ENCODE assay signal across 8 cellular contexts in the genomic region with DNA sequence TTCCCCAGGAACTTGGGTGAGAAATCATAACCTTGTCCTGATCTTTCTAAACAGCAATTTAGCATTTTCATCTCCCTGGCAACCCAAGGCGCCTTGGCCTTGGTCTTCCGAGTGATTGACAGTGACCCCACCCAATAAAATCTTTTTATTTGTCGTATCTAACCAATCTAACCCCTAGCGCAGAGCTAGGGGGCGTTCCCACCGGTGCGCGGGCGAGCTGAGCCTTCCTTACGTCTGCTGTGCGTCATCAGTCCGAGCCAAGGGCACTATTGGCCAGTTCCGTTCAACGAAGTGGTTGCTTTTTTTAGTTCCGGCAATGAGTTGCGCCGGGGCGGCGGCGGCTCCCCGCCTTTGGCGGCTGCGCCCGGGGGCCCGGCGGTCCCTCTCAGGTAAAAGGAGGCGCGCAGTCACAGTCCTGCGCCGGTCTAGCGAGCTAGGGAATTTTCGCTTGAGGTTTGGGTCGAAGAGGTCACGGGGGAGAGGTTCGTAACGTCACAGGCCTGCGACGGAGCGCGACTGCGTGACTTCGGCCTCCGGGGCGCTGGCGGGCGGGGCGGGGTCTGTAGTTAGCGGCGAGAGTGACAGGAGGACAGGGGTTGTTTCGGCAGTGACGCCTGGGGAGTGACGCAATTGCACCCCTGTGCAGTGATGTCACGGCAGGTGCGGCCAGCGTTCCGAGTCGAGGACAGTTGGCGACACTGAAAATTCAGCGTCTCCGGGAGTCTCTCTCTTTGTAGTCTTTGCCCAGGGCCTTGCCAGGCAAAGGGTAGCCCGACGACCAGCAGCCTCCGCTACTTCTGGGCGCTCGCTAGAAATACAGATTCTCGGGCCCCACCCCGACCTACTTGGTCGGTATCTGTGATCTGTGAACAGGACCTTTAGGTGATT. TPM values are rescaled to one million over a fixed set of nuclear protein-coding genes. Genes with fewer than 3 reads are reported as not detected.
A peak's percentile ranks its signal among the peaks of the same experiment; 100 is the strongest.
DNase-seq lines count a peak whose midpoint lies in the region; ATAC-seq, FAIRE-seq and TF ChIP-seq lines count a peak whose summit lies in the region.

Gene COQ7 (plus strand): TSS at position 266 of the 888 bp plus-strand sequence. CDS start 51 bp downstream, at position 317.

- peaks cover 9% of the 10 kb centered on the region for H3K4me1 Mint-ChIP-seq in T-helper 2 cell treated with Interferon-gamma antibody and Interleukin-4, amounts not matched to agents 5 μg/mL and 100 μg/mL, for 36 hours (ENCODE audit: low read depth)

- WGBS in psoas muscle, 3 donors: 0% methylated on average over 64 to 68 of the region's 68 CpGs

- H3K36me3 Mint-ChIP-seq in T-helper 2 cell treated with Interferon-gamma antibody and Interleukin-4, amounts not matched to agents 5 μg/mL and 100 μg/mL, for 36 hours (ENCODE audit: low read depth): peaks cover 2% of the 10 kb centered on the region

- peaks cover 0 to 14% of the 10 kb centered on the region in 2 donors for H3K4me1 ChIP-seq in ascending aorta
- H3K4me1 ChIP-seq in right atrium auricular region: peaks cover 0 to 12% of the 10 kb centered on the region in 2 donors
- H3K4me1 ChIP-seq in psoas muscle: peaks cover 19% of the 10 kb centered on the region

- ATAC-seq in GM18502 (IDR thresholded peaks at IDR 0.05; ENCODE audit: poor library complexity, unreplicated experiment): peak; percentile 91
- ATAC-seq in HG02970 (IDR thresholded peaks at IDR 0.05; ENCODE audit: low FRiP score, unreplicated experiment): peak; percentile 91
- ATAC-seq in psoas muscle: peak; percentile 96 to 99 (median 96)

- H3K27me3 ChIP-seq in ascending aorta (no peaks in the 10 kb centered on the region), right atrium auricular region (no peaks in the 10 kb centered on the region), psoas muscle (ENCODE audit: insufficient read depth in 3 of 3, low read length in 2 of 3) (no peaks in the 10 kb centered on the region)

- H3K27ac ChIP-seq in ascending aorta (peak within 1 kb of the TSS; percentile 96 to 99), right atrium auricular region (peak within 1 kb of the TSS; percentile 99), psoas muscle (peak within 1 kb of the TSS; percentile 100)

- TF ChIP-seq CTCF in ascending aorta (IDR thresholded peaks at IDR 0.05) (no peak), right atrium auricular region (IDR thresholded peaks at IDR 0.05) (no peak), psoas muscle (IDR thresholded peaks at IDR 0.05) (no peak)

- peak; percentile 99 for DNase-seq in NCI-H1930 (lab: John Stamatoyannopoulos, UW)
- DNase-seq in T-helper 2 cell treated with Interferon-gamma antibody and Interleukin-4, amounts not matched to agents 5 μg/mL and 100 μg/mL, for 36 hours (ENCODE audit: low spot score): peak; percentile 98
- DNase-seq in ascending aorta (ENCODE audit: low spot score in 2 of 2): peak; percentile 97 to 99
- peak; percentile 99 for DNase-seq in right atrium auricular region (ENCODE audit: low spot score)
- DNase-seq in psoas muscle: peak; percentile 99
- peak; percentile 96 for DNase-seq in urothelium cell line (ENCODE audit: low spot score)

- H3K36me3 ChIP-seq in ascending aorta: peaks cover 2 to 7% of the 10 kb centered on the region in 2 donors
- no peaks in the 10 kb centered on the region for H3K36me3 ChIP-seq in right atrium auricular region
- H3K36me3 ChIP-seq in psoas muscle (ENCODE audit: insufficient read depth in 1 of 2, low read depth in 1 of 2): peaks cover 0 to 8% of the 10 kb centered on the region in 2 donors

- no peaks in the 10 kb centered on the region for H3K9me3 Mint-ChIP-seq in T-helper 2 cell treated with Interferon-gamma antibody and Interleukin-4, amounts not matched to agents 5 μg/mL and 100 μg/mL, for 36 hours

- H3K27ac Mint-ChIP-seq in T-helper 2 cell treated with Interferon-gamma antibody and Interleukin-4, amounts not matched to agents 5 μg/mL and 100 μg/mL, for 36 hours: peak within 1 kb of the TSS; percentile 98

- intact Hi-C loops in ascending aorta (cut with DNase I) (loop anchor here (1.0 to 5.0 kb wide), 5 partner anchors 46 to 650 kb away; partner anchors contain the start of genes ARL6IP1, CCP110, GDE1 and IQCK), psoas muscle (cut with DNase I) (no loop called here)

- H3K27me3 Mint-ChIP-seq in T-helper 2 cell treated with Interferon-gamma antibody and Interleukin-4, amounts not matched to agents 5 μg/mL and 100 μg/mL, for 36 hours (ENCODE audit: low read depth): peaks cover 6% of the 10 kb centered on the region

- FAIRE-seq in urothelium cell line (lab: Jason Lieb, UNC): no peak

- H3K4me3 ChIP-seq in ascending aorta: peak within 1 kb of the TSS; percentile 71 to 85
- peak within 1 kb of the TSS; percentile 71 to 87 for H3K4me3 ChIP-seq in right atrium auricular region
- H3K4me3 ChIP-seq in psoas muscle: peak within 1 kb of the TSS; percentile 88

- H3K4me3 Mint-ChIP-seq in T-helper 2 cell treated with Interferon-gamma antibody and Interleukin-4, amounts not matched to agents 5 μg/mL and 100 μg/mL, for 36 hours: peak within 1 kb of the TSS; percentile 92

- H3K9me3 ChIP-seq in ascending aorta (no peaks in the 10 kb centered on the region), right atrium auricular region (no peaks in the 10 kb centered on the region), psoas muscle (no peaks in the 10 kb centered on the region)

RNA-seq across cellular contexts. Expression of gene COQ7, which starts in this region (rescaled TPM):
- total RNA-seq in ascending aorta: 3.1 TPM
- total RNA-seq in right atrium auricular region: 10 to 100 TPM; 19.6 to 27.3 TPM
- total RNA-seq in psoas muscle: 10 to 100 TPM; 27.7 to 37.7 (median 31.6) TPM
- polyA plus RNA-seq in psoas muscle: 10 to 100 TPM; 20.7 to 38.6 (median 31.8) TPM

Comparison
In these comparisons a context has a peak if more than half of its experiments do, and no peak if none do; other contexts are left out.
1. Peak in every context shown above with its lines: DNase-seq, ATAC-seq, H3K4me3 ChIP-seq and H3K27ac ChIP-seq.